ENCODE assay signal across 10 cellular contexts in the genomic region with DNA sequence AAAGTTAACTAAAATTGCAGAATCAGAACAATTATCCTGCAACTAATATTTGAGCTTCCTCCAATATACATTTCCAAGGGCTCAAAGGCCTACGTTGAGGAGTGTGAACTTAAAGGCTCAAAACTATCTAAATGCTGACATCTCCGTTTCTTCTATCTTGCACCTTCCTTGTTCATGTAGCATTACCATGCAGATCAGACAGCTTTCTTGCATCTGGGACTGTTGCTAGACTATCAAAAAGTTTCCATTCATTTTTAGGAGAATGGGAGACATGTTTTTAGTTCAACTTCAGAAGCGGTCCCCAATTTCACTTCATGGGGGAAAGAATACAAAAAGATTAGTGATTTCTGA. TPM values are rescaled to one million over a fixed set of nuclear protein-coding genes. Genes with fewer than 3 reads are reported as not detected.
"Had no signal": no experiment of that assay in that cellular context is flagged by ENCODE, and none has a peak within 500 bp of the region (broad histone marks: within the 10 kb centered on the region; RNA-seq: fewer than 3 reads in every experiment).

No MANE protein-coding gene starts in this region.

- ATAC-seq: stimulated activated effector memory CD8-positive, alpha-beta T cell treated with anti-CD3 and anti-CD28 coated beads, Interleukin-12 subunit alpha, Interleukin-12 subunit beta, amount 100 ng/mL, for 72 hours had no signal

- H3K4me1 ChIP-seq: transverse colon had no signal

- DNase-seq: activated CD4-positive, alpha-beta T cell treated with anti-CD3 and anti-CD28 coated beads for 48 hours; activated CD8-positive, alpha-beta memory T cell treated with anti-CD3 and anti-CD28 coated beads for 24 hours; activated naive CD4-positive, alpha-beta T cell treated with anti-CD3 and anti-CD28 coated beads for 36 hours; central memory CD4-positive, alpha-beta T cell; mammary epithelial cell; T-helper 1 cell; transverse colon; WERI-Rb-1 had no signal

- H3K27ac ChIP-seq: transverse colon, WERI-Rb-1 had no signal

- H3K9me3 ChIP-seq: transverse colon had no signal

- H3K4me3 ChIP-seq: transverse colon had no signal

- H3K36me3 ChIP-seq: transverse colon, WERI-Rb-1 had no signal

RNA-seq across cellular contexts. Expression of a gene that starts 2.9 kb away (rescaled TPM):
- total RNA-seq: activated naive CD4-positive, alpha-beta T cell treated with anti-CD3 and anti-CD28 coated beads for 36 hours; transverse colon had no signal
- polyA plus RNA-seq: neural cell had no signal
